8 cellular contexts compared by ENCODE assay signal in the genomic region with DNA sequence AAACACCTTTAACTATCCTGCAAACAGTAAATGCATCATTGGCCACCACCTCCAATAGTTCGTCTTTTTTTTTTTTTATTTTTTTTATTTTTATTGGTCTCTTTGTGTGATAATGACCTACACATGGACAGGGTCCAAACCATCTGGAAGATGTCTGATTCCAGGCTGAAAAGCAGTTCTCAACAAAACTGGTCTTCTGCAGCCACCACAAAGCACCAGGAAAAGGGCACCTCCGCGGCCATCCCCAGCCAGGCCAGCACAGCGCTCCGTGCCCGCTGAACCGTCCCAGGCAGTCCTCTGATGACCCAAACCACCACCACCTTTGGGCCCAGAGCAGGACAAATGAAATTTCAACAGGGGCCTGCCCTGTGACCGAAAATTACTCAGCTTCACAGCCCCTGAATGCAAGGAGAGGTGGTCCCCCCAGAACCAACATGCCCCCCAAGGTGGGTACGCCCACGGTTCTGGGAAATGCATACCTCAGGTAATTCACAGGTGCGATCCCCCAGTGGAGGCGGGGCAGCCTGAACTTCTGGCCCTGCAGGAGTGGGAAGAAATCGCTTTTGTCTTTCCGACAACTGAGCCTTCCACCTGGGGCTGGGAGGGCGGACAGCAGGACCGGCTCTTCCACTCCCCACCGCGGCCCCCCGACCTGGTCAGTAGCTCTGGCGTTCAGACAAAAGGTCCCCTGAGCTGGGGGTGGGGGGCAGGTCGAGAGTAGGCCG. TPM values are rescaled to one million over a fixed set of nuclear protein-coding genes. Genes with fewer than 3 reads are reported as not detected.
A peak's percentile ranks its signal among the peaks of the same experiment; 100 is the strongest.
DNase-seq lines count a peak whose midpoint lies in the region; ATAC-seq and TF ChIP-seq lines count a peak whose summit lies in the region.

No MANE protein-coding gene starts in this region.

- TF ChIP-seq POLR2A in tibial nerve (IDR thresholded peaks at IDR 0.05): no peak

- no peaks in the 10 kb centered on the region for H3K79me2 ChIP-seq in KMS-11 (ENCODE audit: insufficient read depth, low read depth)

- peaks cover 40% of the 10 kb centered on the region for H3K36me3 Mint-ChIP-seq in CD4-positive, CD25-positive, alpha-beta regulatory T cell

- H3K36me3 ChIP-seq in CD4-positive, CD25-positive, alpha-beta regulatory T cell (ENCODE audit: control insufficient read depth, insufficient read depth, low read length): peaks cover 18% of the 10 kb centered on the region
- H3K36me3 ChIP-seq in KMS-11 (ENCODE audit: insufficient read depth): no peaks in the 10 kb centered on the region
- no peaks in the 10 kb centered on the region for H3K36me3 ChIP-seq in tibial nerve

- WGBS in tibial nerve, 2 donors: 5 to 9% methylated on average over 20 to 22 of the region's 22 CpGs

- peak overlapping the region; percentile 100 for H3K4me3 ChIP-seq in CD4-positive, CD25-positive, alpha-beta regulatory T cell (ENCODE audit: low read depth, low read length)
- H3K4me3 ChIP-seq in KMS-11 (IDR thresholded peaks at IDR 0.05; ENCODE audit: insufficient read depth, low read depth, low read length) (no peak overlapping the region), tibial nerve (peak overlapping the region; percentile 45 to 87 (median 63))

- peaks cover 64% of the 10 kb centered on the region for H3K4me1 ChIP-seq in CD4-positive, CD25-positive, alpha-beta regulatory T cell (ENCODE audit: control insufficient read depth, insufficient read depth, low read length, poor library complexity, severe bottlenecking)
- H3K4me1 ChIP-seq in KMS-11 (ENCODE audit: low read depth, poor library complexity, severe bottlenecking) (peaks cover 19% of the 10 kb centered on the region), tibial nerve (peaks cover 0 to 22% (median 18%) of the 10 kb centered on the region in 4 donors)

- no peak for TF ChIP-seq EP300 in tibial nerve (IDR thresholded peaks at IDR 0.05)

- no peak overlapping the region for H2AFZ ChIP-seq in KMS-11 (ENCODE audit: low read depth)

- TF ChIP-seq CTCF in KMS-11 (conservative IDR thresholded peaks at IDR 0.05; ENCODE audit: low read depth, low read length) (no peak), tibial nerve (IDR thresholded peaks at IDR 0.05) (no peak)

- no peaks in the 10 kb centered on the region for H3K9me3 ChIP-seq in CD4-positive, CD25-positive, alpha-beta regulatory T cell (ENCODE audit: control insufficient read depth in 2 of 2, low read length in 2 of 2)
- no peaks in the 10 kb centered on the region for H3K9me3 ChIP-seq in tibial nerve

- H3K27me3 ChIP-seq in CD4-positive, CD25-positive, alpha-beta regulatory T cell (ENCODE audit: control insufficient read depth, insufficient read depth, low read length): no peaks in the 10 kb centered on the region
- no peaks in the 10 kb centered on the region for H3K27me3 ChIP-seq in KMS-11 (ENCODE audit: insufficient read depth, low read depth)
- H3K27me3 ChIP-seq in layer of hippocampus (ENCODE audit: control insufficient read depth, insufficient read depth, low read length): peaks cover 2% of the 10 kb centered on the region
- H3K27me3 ChIP-seq in tibial nerve: peaks cover 0 to 15% of the 10 kb centered on the region in 2 donors

- peak overlapping the region; percentile 92 to 100 (median 98) for H3K4me3 Mint-ChIP-seq in CD4-positive, CD25-positive, alpha-beta regulatory T cell

- no peak overlapping the region for H3K9ac ChIP-seq in KMS-11

- peak overlapping the region; percentile 96 for H3K27ac ChIP-seq in CD4-positive, CD25-positive, alpha-beta regulatory T cell (ENCODE audit: insufficient read depth, low read length, poor library complexity, severe bottlenecking)
- H3K27ac ChIP-seq in KMS-11 (no peak overlapping the region), layer of hippocampus (ENCODE audit: low read depth, low read length) (peak overlapping the region; percentile 38), tibial nerve (peak overlapping the region in 2 of 4 donors; percentile 78 to 84)

- no peak for ATAC-seq in CD4-positive, CD25-positive, alpha-beta regulatory T cell (ENCODE audit: low read depth in 2 of 2)
- no peak for ATAC-seq in HG03571 (IDR thresholded peaks at IDR 0.05; ENCODE audit: unreplicated experiment)
- no peak for ATAC-seq in GM18909 (IDR thresholded peaks at IDR 0.05; ENCODE audit: poor library complexity, unreplicated experiment)
- ATAC-seq in HG02759 (IDR thresholded peaks at IDR 0.05; ENCODE audit: unreplicated experiment): no peak

- H3K4me1 Mint-ChIP-seq in CD4-positive, CD25-positive, alpha-beta regulatory T cell: peaks cover 8 to 42% (median 34%) of the 10 kb centered on the region in 4 donors

- H3K27me3 Mint-ChIP-seq in CD4-positive, CD25-positive, alpha-beta regulatory T cell: peaks cover 6% of the 10 kb centered on the region

- H3K9me3 Mint-ChIP-seq in CD4-positive, CD25-positive, alpha-beta regulatory T cell: peaks cover 0 to 6% (median 1%) of the 10 kb centered on the region in 7 donors

- H4K20me1 ChIP-seq in KMS-11 (ENCODE audit: insufficient read depth): no peaks in the 10 kb centered on the region

- H3K27ac Mint-ChIP-seq in CD4-positive, CD25-positive, alpha-beta regulatory T cell: peak overlapping the region; percentile 99 to 100 (median 99)

- peak overlapping the region; percentile 66; the same call in 1 of the 2 replicates for H3K4me2 ChIP-seq in KMS-11

- peak in 1 of 3 donors; percentile 72 for DNase-seq in CD4-positive, CD25-positive, alpha-beta regulatory T cell
- DNase-seq in astrocyte of the hippocampus (ENCODE audit: low read depth, low spot score) (peak; percentile 46), tibial nerve (ENCODE audit: low spot score in 2 of 2) (no peak)

RNA-seq across cellular contexts. Expression of gene ARL4C, which starts 1.6 kb away (rescaled TPM):
- 407 TPM for total RNA-seq in CD4-positive, CD25-positive, alpha-beta regulatory T cell
- 100 to 1,000 TPM; 103 to 176 (median 129) TPM for polyA plus RNA-seq in CD4-positive, CD25-positive, alpha-beta regulatory T cell
- 10 to 100 TPM in 3 of 4 donors, 1 to 10 TPM in 1; 5.5 to 13.3 (median 10.8) TPM for total RNA-seq in tibial nerve

Comparison
In these comparisons a context has a peak if more than half of its experiments do, and no peak if none do; other contexts are left out.
1. RNA of gene ARL4C, which starts 1.6 kb away (total RNA-seq): 407 TPM in CD4-positive, CD25-positive, alpha-beta regulatory T cell (single experiment); 5.5 to 13.3 TPM in tibial nerve; every median in the first group is over 10 times any median in the second.